15 cellular contexts compared by ENCODE assay signal in genomic region chr2:175579646-175580045, GRCh38.
"Had no signal": no experiment of that assay in that cellular context is flagged by ENCODE, and none has a peak within 500 bp of the region (broad histone marks: within the 10 kb centered on the region; RNA-seq: fewer than 3 reads in every experiment).

No MANE protein-coding gene starts in this region.

- H3K36me3 ChIP-seq: pancreas, tibial nerve had no signal

- ATAC-seq: activated naive CD8-positive, alpha-beta T cell treated with anti-CD3 and anti-CD28 coated beads, Interleukin-2, amount 50 U/mL, for 24 hours; activated T-helper 17 cell treated with anti-CD3 and anti-CD28 coated beads, Interleukin-2, amount 50 U/mL, for 72 hours; left lobe of liver; stimulated activated effector memory CD8-positive, alpha-beta T cell treated with anti-CD3 and anti-CD28 coated beads, Interleukin-12 subunit alpha, Interleukin-12 subunit beta, amount 100 ng/mL, for 72 hours had no signal

- H3K27ac ChIP-seq: pancreas, tibial nerve had no signal

- H3K4me3 ChIP-seq: pancreas, tibial nerve had no signal

- H3K9me3 ChIP-seq: pancreas, tibial nerve had no signal

- DNase-seq: activated CD4-positive, CD25-positive, alpha-beta regulatory T cell treated with anti-CD3 and anti-CD28 coated beads, Interleukin-2, amount 50 U/mL, for 72 hours; activated naive CD4-positive, alpha-beta T cell treated with anti-CD3 and anti-CD28 coated beads for 36 hours; activated naive CD8-positive, alpha-beta T cell treated with anti-CD3 and anti-CD28 coated beads, Interleukin-2, amount 50 U/mL, for 24 hours; aorta; cerebellar nuclear complex; effector memory CD4-positive, alpha-beta T cell; foreskin fibroblast; hippocampal formation; mammary epithelial cell; naive B cell; pancreas had no signal

- H3K27me3 ChIP-seq: pancreas, tibial nerve had no signal

- H3K4me1 ChIP-seq: pancreas, tibial nerve had no signal
